ENCODE assay signal across 10 cellular contexts in the genomic region with DNA sequence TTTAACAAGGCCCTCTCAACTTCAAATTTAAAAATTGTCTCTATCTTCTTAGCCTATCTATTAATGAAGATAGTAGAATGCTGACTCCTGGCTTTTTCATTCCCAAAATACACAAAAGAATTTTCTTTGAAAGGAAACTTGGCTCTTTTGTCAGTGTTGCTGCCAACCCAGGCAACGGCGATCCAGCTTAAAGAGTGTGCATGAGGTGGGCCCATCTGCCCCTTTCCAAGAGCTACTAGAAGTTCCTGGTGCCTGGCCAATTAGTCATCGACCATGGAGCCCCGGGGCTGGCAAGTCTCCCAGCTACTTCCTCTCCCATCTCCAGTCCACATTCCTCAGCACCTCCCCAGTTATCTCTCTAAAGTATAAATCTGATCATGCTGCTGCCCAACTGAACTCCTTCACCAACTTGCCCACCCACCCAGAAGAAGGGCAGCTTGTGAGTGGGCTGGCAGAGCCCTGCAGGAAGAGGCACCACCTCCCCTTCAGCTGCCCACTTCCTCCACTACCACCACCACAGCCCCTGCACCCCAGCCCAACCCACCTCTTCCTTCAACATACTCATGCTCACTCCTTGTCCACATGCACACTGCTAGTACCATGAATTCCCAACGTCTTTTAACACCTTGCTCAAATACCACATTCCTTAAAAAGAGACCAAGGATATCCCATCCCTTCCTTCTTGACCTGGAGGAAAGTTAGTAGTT.
DNase-seq lines count a peak whose midpoint lies in the region; ATAC-seq and TF ChIP-seq lines count a peak whose summit lies in the region.
"Had no signal": no experiment of that assay in that cellular context is flagged by ENCODE, and none has a peak within 500 bp of the region (broad histone marks: within the 10 kb centered on the region; RNA-seq: fewer than 3 reads in every experiment).

No MANE protein-coding gene starts in this region.

- TF ChIP-seq CTCF in SK-N-SH (IDR thresholded peaks at IDR 0.05) (no peak), foreskin keratinocyte (conservative IDR thresholded peaks at IDR 0.05) (no peak)

- H3K36me3 ChIP-seq in SK-N-SH (replicated peaks in 1 of 2; ENCODE audit: control insufficient read depth in 1 of 2, insufficient read depth in 2 of 2, low read length in 1 of 2), result no peaks in the 10 kb centered on the region
- H3K36me3 ChIP-seq in skeletal muscle satellite cell (ENCODE audit: insufficient read depth, low read length), result no peaks in the 10 kb centered on the region

- H3K9me3 ChIP-seq in SK-N-SH (no peaks in the 10 kb centered on the region), skeletal muscle satellite cell (replicated peaks; ENCODE audit: low read length) (no peaks in the 10 kb centered on the region)

- peak overlapping the region in 1 of 2 experiments; percentile 14; a peak in 2 of 4 replicates for H3K4me3 ChIP-seq in SK-N-SH (ENCODE audit: low read depth in 2 of 2, low read length in 1 of 2)
- no peak overlapping the region for H3K4me3 ChIP-seq in skeletal muscle satellite cell (ENCODE audit: low read length)
- H3K4me3 ChIP-seq: skin epidermis had no signal

- H2AFZ ChIP-seq in SK-N-SH (ENCODE audit: low read depth), result no peak overlapping the region

- peak overlapping the region; percentile 30; the same call in 1 of the 2 replicates for H3K9ac ChIP-seq in SK-N-SH
- H3K9ac ChIP-seq in skeletal muscle satellite cell (ENCODE audit: low read depth, low read length), result peak overlapping the region; percentile 27

- H3K27ac ChIP-seq in SK-N-SH (ENCODE audit: low read depth in 2 of 2, low read length in 1 of 2) (peak overlapping the region; percentile 58 to 96; a peak in 3 of 4 replicates), foreskin keratinocyte (peak overlapping the region; percentile 87)
- H3K27ac ChIP-seq: C4-2B had no signal

- H3K4me2 ChIP-seq in SK-N-SH, result peak overlapping the region; percentile 62
- peak overlapping the region; percentile 54 for H3K4me2 ChIP-seq in skeletal muscle satellite cell (ENCODE audit: low read length)

- POLR2A ChIA-PET in SK-N-SH (lab: Yijun Ruan, JAX), result no interaction called here

- peaks cover 5 to 17% of the 10 kb centered on the region in 2 experiments for H3K4me1 ChIP-seq in SK-N-SH (ENCODE audit: control insufficient read depth in 1 of 2, insufficient read depth in 2 of 2, low read depth in 1 of 2, low read length in 1 of 2)
- peaks cover 45% of the 10 kb centered on the region for H3K4me1 ChIP-seq in foreskin keratinocyte
- peaks cover 32% of the 10 kb centered on the region for H3K4me1 ChIP-seq in skeletal muscle satellite cell (ENCODE audit: control insufficient read depth, insufficient read depth, low read length)

- H3K9me2 ChIP-seq in SK-N-SH, result no peaks in the 10 kb centered on the region

- H3K79me2 ChIP-seq in SK-N-SH (ENCODE audit: insufficient read depth), result peaks cover 29% of the 10 kb centered on the region

- peak; percentile 2 for DNase-seq in NCI-H2171 treated with DMSO at 0.1 percent for 48 hours (lab: John Stamatoyannopoulos, UW)
- no peak for DNase-seq in NCI-H2171 (lab: John Stamatoyannopoulos, UW)
- DNase-seq in SK-N-SH, result no peak
- DNase-seq in foreskin keratinocyte, result peak; percentile 64 to 82
- DNase-seq in activated gamma-delta T cell (lab: John Stamatoyannopoulos, UW), result no peak
- DNase-seq in NCI-H2107 treated with DMSO at 0.1 percent for 48 hours (lab: John Stamatoyannopoulos, UW; ENCODE audit: unreplicated experiment), result no peak

- no peaks in the 10 kb centered on the region for H4K20me1 ChIP-seq in SK-N-SH (ENCODE audit: insufficient read depth)

- no peak for TF ChIP-seq RAD21 in SK-N-SH (IDR thresholded peaks at IDR 0.05; ENCODE audit: low read length)

- TF ChIP-seq EP300 in SK-N-SH (IDR thresholded peaks at IDR 0.05; ENCODE audit: borderline replicate concordance in 1 of 2, low read depth in 1 of 2, low read length in 1 of 2), result peak in 1 of 2 experiments; percentile 91; a peak in 2 of 4 replicates

- CTCF ChIA-PET in SK-N-SH (lab: Yijun Ruan, JAX), result no interaction called here

- H3K27me3 ChIP-seq in SK-N-SH (ENCODE audit: insufficient read depth) (no peaks in the 10 kb centered on the region), foreskin keratinocyte (no peaks in the 10 kb centered on the region), skeletal muscle satellite cell (ENCODE audit: control insufficient read depth, insufficient read depth, low read length) (no peaks in the 10 kb centered on the region)

- ATAC-seq in foreskin keratinocyte, result peak; percentile 61
- no peak for ATAC-seq in HG03521 (IDR thresholded peaks at IDR 0.05; ENCODE audit: unreplicated experiment)

- 2% methylated on average over 5 of the region's 5 CpGs for WGBS in SK-N-SH (ENCODE audit: low lambda C conversion rate)

- H3F3A ChIP-seq in SK-N-SH (replicated peaks; ENCODE audit: insufficient read depth), result peaks cover 43% of the 10 kb centered on the region

TF ChIP-seq in SK-N-SH, 30 proteins besides CTCF, POLR2A, EP300 and RAD21 (continues in another document):
- TF ChIP-seq FOXM1 (IDR thresholded peaks at IDR 0.05; ENCODE audit: low read depth) (peak; percentile 33; the same call in 1 of the 2 replicates), ZBTB33 (IDR thresholded peaks at IDR 0.05; ENCODE audit: borderline replicate concordance, low read depth) (no peak), POLR2AphosphoS5 (IDR thresholded peaks at IDR 0.05; ENCODE audit: low read depth, low read length) (peak; percentile 63; the same call in 1 of the 2 replicates), RFX5 (IDR thresholded peaks at IDR 0.05; ENCODE audit: low read length) (no peak), SIN3A (IDR thresholded peaks at IDR 0.05; ENCODE audit: borderline replicate concordance, low read depth, low read length) (peak; percentile 31; the same call in 1 of the 2 replicates), JUND (IDR thresholded peaks at IDR 0.05) (peak; percentile 88), SMC3 (IDR thresholded peaks at IDR 0.05; ENCODE audit: low read depth, low read length) (no peak), TAF1 (IDR thresholded peaks at IDR 0.05; ENCODE audit: borderline replicate concordance, low read depth, low read length) (peak; percentile 20; the same call in 1 of the 2 replicates), RCOR1 (IDR thresholded peaks at IDR 0.05; ENCODE audit: low read length) (no peak), REST (IDR thresholded peaks at IDR 0.05; ENCODE audit: low read depth, low read length) (no peak), GATA2 (CRISPR knock-in tag; IDR thresholded peaks at IDR 0.05) (no peak), MEF2A (IDR thresholded peaks at IDR 0.05; ENCODE audit: borderline replicate concordance, low read depth) (peak; percentile 67; the same call in 1 of the 2 replicates), EZH2phosphoT487 (IDR thresholded peaks at IDR 0.05; ENCODE audit: borderline replicate concordance, low read depth) (no peak), NRF1 (IDR thresholded peaks at IDR 0.05; ENCODE audit: low read depth, low read length) (no peak)
- TF ChIP-seq, protein P1, sequence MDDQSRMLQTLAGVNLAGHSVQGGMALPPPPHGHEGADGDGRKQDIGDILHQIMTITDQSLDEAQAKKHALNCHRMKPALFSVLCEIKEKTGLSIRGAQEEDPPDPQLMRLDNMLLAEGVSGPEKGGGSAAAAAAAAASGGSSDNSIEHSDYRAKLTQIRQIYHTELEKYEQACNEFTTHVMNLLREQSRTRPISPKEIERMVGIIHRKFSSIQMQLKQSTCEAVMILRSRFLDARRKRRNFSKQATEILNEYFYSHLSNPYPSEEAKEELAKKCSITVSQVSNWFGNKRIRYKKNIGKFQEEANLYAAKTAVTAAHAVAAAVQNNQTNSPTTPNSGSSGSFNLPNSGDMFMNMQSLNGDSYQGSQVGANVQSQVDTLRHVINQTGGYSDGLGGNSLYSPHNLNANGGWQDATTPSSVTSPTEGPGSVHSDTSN (IDR thresholded peaks at IDR 0.05), result peak; percentile 82

Comparison
In these comparisons a context has a peak if more than half of its experiments do, and no peak if none do; other contexts are left out.
1. DNase-seq: peak in NCI-H2171 treated with DMSO at 0.1 percent for 48 hours (single experiment) and foreskin keratinocyte (2 of 2); none in NCI-H2171 (single experiment), SK-N-SH (single experiment), activated gamma-delta T cell (single experiment) and NCI-H2107 treated with DMSO at 0.1 percent for 48 hours (single experiment).